11 cellular contexts compared by ENCODE assay signal in genomic region chr5:37184748-37185364, GRCh38.
DNase-seq lines count a peak whose midpoint lies in the region; ATAC-seq, FAIRE-seq and TF ChIP-seq lines count a peak whose summit lies in the region.
"Had no signal": no experiment of that assay in that cellular context is flagged by ENCODE, and none has a peak within 500 bp of the region (broad histone marks: within the 10 kb centered on the region; RNA-seq: fewer than 3 reads in every experiment).

No MANE protein-coding gene starts in this region.

- FAIRE-seq in GM12878 (lab: Jason Lieb, UNC) (peak; percentile 62), HepG2 (lab: Jason Lieb, UNC) (no peak)

- TF ChIP-seq CTCF in GM12878 (IDR thresholded peaks at IDR 0.05 in 2 of 3, conservative IDR thresholded peaks at IDR 0.05 in 1 of 3; ENCODE audit: control insufficient read depth in 2 of 3, extremely low read depth in 1 of 3, insufficient read depth in 1 of 3, low read depth in 3 of 3, low read length in 3 of 3) (no peak), right lobe of liver (IDR thresholded peaks at IDR 0.05) (no peak), uterus (IDR thresholded peaks at IDR 0.05) (no peak), HepG2 (CRISPR knock-in tag; IDR thresholded peaks at IDR 0.05) (no peak)

- SMC1A ChIA-PET in GM12878 (lab: Charles Lee; ENCODE audit: uncharacterized antibody, unreplicated experiment): interaction anchor here (0.8 to 2.3 kb wide), 9 partner anchors 12 to 95 kb away, joined by 3 to 20 read pairs (median 4); no protein-coding TSS in a partner anchor

- DNase-seq in GM12878 (ENCODE audit: low read depth, low spot score): peak; percentile 60
- no peak for DNase-seq in caudate nucleus (lab: John Stamatoyannopoulos, UW)
- no peak for DNase-seq in right lobe of liver
- no peak for DNase-seq in uterus
- DNase-seq in HepG2 (ENCODE audit: low spot score): no peak
- DNase-seq: adrenal gland, GOT3, T-cell had no signal

- TF ChIP-seq EP300 in GM12878 (IDR thresholded peaks at IDR 0.05; ENCODE audit: borderline replicate concordance in 1 of 2, control insufficient read depth in 1 of 2, low read depth in 2 of 2, low read length in 2 of 2): peak in 1 of 2 experiments; percentile 44; a peak in 1 of 4 replicates
- no peak for TF ChIP-seq EP300 in HepG2 (IDR thresholded peaks at IDR 0.05; ENCODE audit: low read depth in 2 of 2, low read length in 2 of 2)
- no peak for TF ChIP-seq EP300 in HepG2 (CRISPR knock-in tag; IDR thresholded peaks at IDR 0.05; ENCODE audit: borderline replicate concordance)

- H3K9me3 ChIP-seq in GM12878 (replicated peaks; ENCODE audit: control insufficient read depth, insufficient read depth, low read length) (no peaks in the 10 kb centered on the region), right lobe of liver (no peaks in the 10 kb centered on the region), uterus (no peaks in the 10 kb centered on the region), HepG2 (ENCODE audit: low read length) (no peaks in the 10 kb centered on the region)

- H3K27ac ChIP-seq in GM12878 (ENCODE audit: control insufficient read depth, insufficient read depth) (no peak overlapping the region; the same call in 1 of the 2 replicates), caudate nucleus (ENCODE audit: low read depth, low read length) (no peak overlapping the region), right lobe of liver (no peak overlapping the region), uterus (no peak overlapping the region), HepG2 (ENCODE audit: extremely low read length, insufficient read depth, low read length) (no peak overlapping the region)
- H3K27ac ChIP-seq: adrenal gland had no signal

- TF ChIP-seq POLR2A in GM12878 (IDR thresholded peaks at IDR 0.05; ENCODE audit: low read depth, low read length) (no peak), right lobe of liver (IDR thresholded peaks at IDR 0.05) (no peak), uterus (IDR thresholded peaks at IDR 0.05) (no peak), HepG2 (IDR thresholded peaks at IDR 0.05; ENCODE audit: insufficient read depth in 1 of 2, low read depth in 2 of 2, low read length in 2 of 2) (no peak)

- TF ChIP-seq RAD21 in GM12878 (IDR thresholded peaks at IDR 0.05; ENCODE audit: insufficient read depth, low read depth, low read length): no peak
- TF ChIP-seq RAD21 in HepG2 (CRISPR knock-in tag; IDR thresholded peaks at IDR 0.05): no peak

- H3K4me3 ChIP-seq in GM12878 (no peak overlapping the region), right lobe of liver (no peak overlapping the region), uterus (no peak overlapping the region), HepG2 (replicated peaks in 1 of 3; ENCODE audit: insufficient read depth in 1 of 3, low read depth in 2 of 3, low read length in 3 of 3) (no peak overlapping the region)
- H3K4me3 ChIP-seq: adrenal gland had no signal

- H3K79me2 ChIP-seq in GM12878 (ENCODE audit: control insufficient read depth, insufficient read depth, low read length): no peaks in the 10 kb centered on the region
- no peaks in the 10 kb centered on the region for H3K79me2 ChIP-seq in HepG2 (ENCODE audit: insufficient read depth, low read length)

- H4K20me1 ChIP-seq in GM12878 (ENCODE audit: control insufficient read depth, insufficient read depth) (no peaks in the 10 kb centered on the region), HepG2 (ENCODE audit: insufficient read depth, low read length) (no peaks in the 10 kb centered on the region)

- WGBS in GM12878 (ENCODE audit: insufficient coverage, insufficient replicate concordance, low lambda C conversion rate, missing lambda C conversion rate): 35% methylated on average over 4 of the region's 4 CpGs
- 82% methylated on average over 4 of the region's 4 CpGs for WGBS in right lobe of liver (ENCODE audit: insufficient coverage, low coverage, low lambda C conversion rate, missing lambda C conversion rate)
- WGBS in HepG2 (ENCODE audit: low lambda C conversion rate): 87% methylated on average over 4 of the region's 4 CpGs

- in situ Hi-C loops in GM12878 (cut with MboI) (no loop called here), HepG2 (cut with HindIII; ENCODE audit: extremely low pct_ligation_motif_present, low pct_unique_long_range_greater_than_20kb) (no loop called here)

- H3K9ac ChIP-seq in GM12878 (ENCODE audit: control insufficient read depth, insufficient read depth, low read length): no peak overlapping the region
- no peak overlapping the region for H3K9ac ChIP-seq in HepG2 (ENCODE audit: insufficient read depth, low read depth, low read length)

- H3K36me3 ChIP-seq in GM12878 (ENCODE audit: control insufficient read depth in 2 of 2, insufficient read depth in 2 of 2, low read length in 1 of 2): no peaks in the 10 kb centered on the region; a peak in 1 of 4 replicates
- peaks cover 0 to 25% (median 0%) of the 10 kb centered on the region in 4 donors for H3K36me3 ChIP-seq in right lobe of liver
- peaks cover 0 to 5% of the 10 kb centered on the region in 2 donors for H3K36me3 ChIP-seq in uterus
- peaks cover 0 to 13% of the 10 kb centered on the region in 2 experiments; a peak in 1 of 5 replicates for H3K36me3 ChIP-seq in HepG2 (replicated peaks in 1 of 2; ENCODE audit: control insufficient read depth in 1 of 2, insufficient read depth in 2 of 2, low read length in 2 of 2)

- H3K27me3 ChIP-seq in GM12878 (replicated peaks in 1 of 2; ENCODE audit: control insufficient read depth in 2 of 2, insufficient read depth in 2 of 2, low read length in 1 of 2) (no peaks in the 10 kb centered on the region), right lobe of liver (no peaks in the 10 kb centered on the region), uterus (no peaks in the 10 kb centered on the region), HepG2 (ENCODE audit: control insufficient read depth in 1 of 2, insufficient read depth in 2 of 2, low read length in 2 of 2) (no peaks in the 10 kb centered on the region)
- H3K27me3 ChIP-seq: adrenal gland had no signal

- BruUV-seq in GM12878 (replicated peaks; lab: Mats Ljungman, UMichigan): no TSS peak
- no TSS peak for BruUV-seq in HepG2 (replicated peaks; lab: Mats Ljungman, UMichigan)

- peak overlapping the region; percentile 24; the same call in 1 of the 2 replicates for H2AFZ ChIP-seq in GM12878 (ENCODE audit: control insufficient read depth, low read depth, low read length)
- H2AFZ ChIP-seq in HepG2 (ENCODE audit: low read length): no peak overlapping the region

- no peak overlapping the region for H3K4me2 ChIP-seq in GM12878 (ENCODE audit: control insufficient read depth, insufficient read depth)
- H3K4me2 ChIP-seq in HepG2 (ENCODE audit: low read depth, low read length): no peak overlapping the region

- H3K4me1 ChIP-seq in GM12878 (ENCODE audit: control insufficient read depth, insufficient read depth, low read length) (peaks cover 4% of the 10 kb centered on the region; the same call in 1 of the 2 replicates), right lobe of liver (no peaks in the 10 kb centered on the region), uterus (no peaks in the 10 kb centered on the region), HepG2 (ENCODE audit: insufficient read depth, low read length) (no peaks in the 10 kb centered on the region)
- H3K4me1 ChIP-seq: adrenal gland had no signal

- POLR2A ChIA-PET in GM12878 (lab: Charles Lee) (interaction anchor here (1.0 kb wide), 2 partner anchors 13 to 29 kb away, joined by 3 to 5 read pairs; no protein-coding TSS in a partner anchor), HepG2 (lab: Yijun Ruan, JAX) (no interaction called here)

- RAD21 ChIA-PET in GM12878 (lab: Charles Lee; ENCODE audit: unreplicated experiment): interaction anchor here (0.7 to 1.2 kb wide), 5 partner anchors 10 to 74 kb away, joined by 3 to 6 read pairs (median 3); no protein-coding TSS in a partner anchor

- ATAC-seq in GM18868 (IDR thresholded peaks at IDR 0.05; ENCODE audit: unreplicated experiment) (peak; percentile 89), GM21447 (IDR thresholded peaks at IDR 0.05; ENCODE audit: unreplicated experiment) (peak; percentile 92), HG03066 (IDR thresholded peaks at IDR 0.05; ENCODE audit: low read depth, unreplicated experiment) (peak; percentile 84), GM12878 (peak; percentile 88), right lobe of liver (no peak), HepG2 (no peak)
- ATAC-seq: T-cell had no signal

- intact Hi-C loops in GM12878 (cut with micrococcal nuclease; ENCODE audit: unreplicated experiment) (loop anchor here (5.0 kb wide), 1 partner anchor 73 kb away; no protein-coding TSS in a partner anchor), right lobe of liver (cut with DNase I) (no loop called here), uterus (cut with DNase I; ENCODE audit: low total_unique reads) (no loop called here), HepG2 (cut with micrococcal nuclease; ENCODE audit: unreplicated experiment) (no loop called here)

- CTCF ChIA-PET in GM12878 (lab: Yijun Ruan, JAX) (interaction anchor here (0.6 to 1.8 kb wide), 2 partner anchors 9 to 12 kb away, joined by 3 to 8 read pairs; no protein-coding TSS in a partner anchor), HepG2 (lab: Yijun Ruan, JAX; ENCODE audit: low intra/inter-chr PET ratio, low total read pairs) (no interaction called here)

TF ChIP-seq in GM12878, 131 proteins besides CTCF, POLR2A, EP300 and RAD21 (continues in another document):
- 0 out of 2 replicates have a peak, but pooled peaks have one; percentile 36 for TF ChIP-seq BCL11A (IDR thresholded peaks at IDR 0.05; ENCODE audit: low read depth, low read length)

TF ChIP-seq in HepG2, 621 proteins besides CTCF, POLR2A, EP300 and RAD21:
- TF ChIP-seq FLYWCH1 (CRISPR knock-in tag; IDR thresholded peaks at IDR 0.05): no peak
- TF ChIP-seq MAFK (conservative IDR thresholded peaks at IDR 0.05 in 1 of 2, IDR thresholded peaks at IDR 0.05 in 1 of 2; ENCODE audit: low read length in 2 of 2): peak in 1 of 2 experiments; percentile 48; a peak in 1 of 4 replicates
TF ChIP-seq in HepG2: peak in this region for 1.

Comparison
In these comparisons a context has a peak if more than half of its experiments do, and no peak if none do; other contexts are left out.
1. ATAC-seq: peak in GM18868 (single experiment), GM21447 (single experiment), HG03066 (single experiment) and GM12878 (single experiment); none in right lobe of liver (0 of 4) and HepG2 (single experiment).